In the genomic region with DNA sequence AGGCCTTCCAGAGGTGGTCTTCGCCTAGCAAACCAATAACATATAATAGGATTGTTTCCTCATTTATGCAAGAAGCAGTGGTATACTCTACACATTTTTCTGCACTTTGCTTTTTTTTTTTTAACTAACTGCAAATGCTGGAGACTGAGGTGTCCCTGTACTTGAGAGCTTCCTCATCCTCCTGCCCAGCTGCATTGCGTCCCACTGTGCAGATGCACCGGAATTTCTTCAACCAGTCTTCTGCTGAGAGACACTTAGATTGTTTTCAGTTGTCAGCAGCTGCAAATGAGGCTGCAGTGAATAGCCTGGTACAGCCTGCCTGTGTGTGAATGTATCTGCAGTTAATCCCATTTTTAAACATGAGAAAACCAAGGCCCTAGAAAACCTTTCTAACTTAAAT, we compare ENCODE assay signal across 15 cellular contexts. TPM values are rescaled to one million over a fixed set of nuclear protein-coding genes. Genes with fewer than 3 reads are reported as not detected.
"Had no signal": no experiment of that assay in that cellular context is flagged by ENCODE, and none has a peak within 500 bp of the region (broad histone marks: within the 10 kb centered on the region; RNA-seq: fewer than 3 reads in every experiment).

No MANE protein-coding gene starts in this region.

- H3K4me1 ChIP-seq: colonic mucosa had no signal

- H3K27ac ChIP-seq: colonic mucosa, ovary had no signal

- H3K9me3 ChIP-seq: colonic mucosa, heart left ventricle, ovary had no signal

- H3K36me3 ChIP-seq: colonic mucosa, ovary had no signal

- DNase-seq: activated CD8-positive, alpha-beta memory T cell treated with anti-CD3 and anti-CD28 coated beads, Interleukin-2, amount 10 ng/mL, durations not matched to agents 7 days and 5 days; activated gamma-delta T cell; activated naive CD8-positive, alpha-beta T cell treated with anti-CD3 and anti-CD28 coated beads, Interleukin-2, amount 50 U/mL, for 24 hours; activated T-cell treated with anti-CD3 and anti-CD28 coated beads, Interleukin-2, amount 50 U/mL, for 24 hours; colonic mucosa; effector CD8-positive, alpha-beta T cell; heart left ventricle; ovary; stimulated activated CD4-positive, alpha-beta T cell treated with anti-CD3 and anti-CD28 coated beads, Interleukin-4, amount 100 ng/mL, for 1 hour; T-helper 1 cell had no signal

- ATAC-seq: activated CD8-positive, alpha-beta memory T cell treated with anti-CD3 and anti-CD28 coated beads, Interleukin-2, amount 10 ng/mL, durations not matched to agents 7 days and 5 days; activated naive CD8-positive, alpha-beta T cell treated with anti-CD3 and anti-CD28 coated beads, Interleukin-2, amount 50 U/mL, for 24 hours had no signal

- H3K4me3 ChIP-seq: colonic mucosa, heart left ventricle, ovary had no signal

- H3K27me3 Mint-ChIP-seq: activated CD8-positive, alpha-beta memory T cell treated with anti-CD3 and anti-CD28 coated beads, Interleukin-2, amount 10 ng/mL, durations not matched to agents 7 days and 5 days; activated naive CD8-positive, alpha-beta T cell treated with anti-CD3 and anti-CD28 coated beads, Interleukin-2, amount 50 U/mL, for 24 hours; activated T-cell treated with anti-CD3 and anti-CD28 coated beads, Interleukin-2, amount 50 U/mL, for 24 hours; memory B cell; type B pancreatic cell had no signal

- H3K27ac Mint-ChIP-seq: activated naive CD8-positive, alpha-beta T cell treated with anti-CD3 and anti-CD28 coated beads, Interleukin-2, amount 50 U/mL, for 24 hours; memory B cell; type B pancreatic cell had no signal

- H3K27me3 ChIP-seq: colonic mucosa, heart left ventricle, ovary had no signal

- H3K9me3 Mint-ChIP-seq: activated naive CD8-positive, alpha-beta T cell treated with anti-CD3 and anti-CD28 coated beads, Interleukin-2, amount 50 U/mL, for 24 hours; activated T-cell treated with anti-CD3 and anti-CD28 coated beads, Interleukin-2, amount 50 U/mL, for 24 hours; memory B cell; nephron; type B pancreatic cell had no signal

- H3K4me3 Mint-ChIP-seq: activated CD8-positive, alpha-beta memory T cell treated with anti-CD3 and anti-CD28 coated beads, Interleukin-2, amount 10 ng/mL, durations not matched to agents 7 days and 5 days; activated naive CD8-positive, alpha-beta T cell treated with anti-CD3 and anti-CD28 coated beads, Interleukin-2, amount 50 U/mL, for 24 hours; activated T-cell treated with anti-CD3 and anti-CD28 coated beads, Interleukin-2, amount 50 U/mL, for 24 hours; memory B cell; nephron; type B pancreatic cell had no signal

- H3K36me3 Mint-ChIP-seq: type B pancreatic cell had no signal

RNA-seq across cellular contexts. Expression of gene FGD2, which starts 11.5 kb away (rescaled TPM):
- total RNA-seq: astrocyte, fibroblast of lung had no signal
